9 cellular contexts compared by ENCODE assay signal in the genomic region with DNA sequence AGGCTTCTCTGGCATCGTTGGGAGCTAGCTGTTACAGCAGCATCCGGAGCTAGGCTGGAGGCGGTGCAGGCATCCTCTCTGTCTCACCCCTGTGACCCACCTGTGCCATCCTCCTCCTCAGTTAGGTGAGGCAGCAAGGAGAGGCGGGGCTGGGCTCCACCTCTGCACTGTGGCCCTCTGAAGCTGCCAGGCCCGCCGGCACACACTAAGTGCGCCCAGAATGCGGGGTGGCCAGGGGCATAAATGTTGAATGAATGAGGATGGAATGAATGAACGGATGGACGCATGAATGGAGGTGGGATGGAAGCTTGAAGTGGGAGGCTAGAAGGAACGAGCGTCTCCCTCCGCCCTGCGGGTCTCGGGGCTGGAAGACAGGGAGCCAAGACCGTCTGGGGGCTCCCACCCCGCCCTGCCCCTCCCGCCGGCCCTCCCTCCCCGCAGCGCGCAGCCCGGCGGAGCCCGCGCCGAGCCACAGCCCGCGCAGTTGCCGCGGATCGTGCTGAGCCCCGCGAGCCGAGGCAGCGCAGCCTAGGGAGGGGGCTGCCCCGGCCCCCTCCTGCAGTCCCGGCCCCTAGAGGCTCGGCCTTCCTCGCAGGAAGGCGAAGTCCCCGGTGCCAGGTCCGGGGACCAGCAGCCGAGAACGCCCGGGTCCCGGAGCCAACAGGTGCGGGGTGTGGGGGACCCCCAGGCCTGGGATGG. TPM values are rescaled to one million over a fixed set of nuclear protein-coding genes. Genes with fewer than 3 reads are reported as not detected.
DNase-seq lines count a peak whose midpoint lies in the region; ATAC-seq and TF ChIP-seq lines count a peak whose summit lies in the region.
"Had no signal": no experiment of that assay in that cellular context is flagged by ENCODE, and none has a peak within 500 bp of the region (broad histone marks: within the 10 kb centered on the region; RNA-seq: fewer than 3 reads in every experiment).

A gene (plus strand): TSS at position 472 of the 699 bp plus-strand sequence. CDS start 1,504 bp downstream, outside the sequence.

- CTCF ChIA-PET in CD4-positive, alpha-beta T cell (lab: Charles Lee): interaction anchor here (0.6 to 1.2 kb wide), 4 partner anchors 14 to 524 kb away, joined by 3 to 5 read pairs (median 4); no protein-coding TSS in a partner anchor

- no peaks in the 10 kb centered on the region for H3K9me3 Mint-ChIP-seq in CD4-positive, alpha-beta T cell
- H3K9me3 Mint-ChIP-seq in osteocyte (ENCODE audit: unreplicated experiment): no peaks in the 10 kb centered on the region

- TF ChIP-seq POLR2A in Peyer's patch (IDR thresholded peaks at IDR 0.05) (no peak), body of pancreas (IDR thresholded peaks at IDR 0.05) (no peak)

- peaks cover 25% of the 10 kb centered on the region for H3K27me3 ChIP-seq in CD4-positive, alpha-beta T cell (ENCODE audit: control insufficient read depth, insufficient read depth, low read length)
- H3K27me3 ChIP-seq in Peyer's patch: no peaks in the 10 kb centered on the region
- peaks cover 0 to 5% of the 10 kb centered on the region in 2 donors for H3K27me3 ChIP-seq in body of pancreas

- TF ChIP-seq CTCF in CD4-positive, alpha-beta T cell (IDR thresholded peaks at IDR 0.05): no peak
- TF ChIP-seq CTCF in Peyer's patch (IDR thresholded peaks at IDR 0.05) (no peak), fibroblast of mammary gland (conservative IDR thresholded peaks at IDR 0.05; ENCODE audit: control insufficient read depth, insufficient read depth, low read depth, low read length) (no peak), osteocyte (IDR thresholded peaks at IDR 0.05) (no peak), body of pancreas (IDR thresholded peaks at IDR 0.05) (no peak)

- H3K36me3 Mint-ChIP-seq in CD4-positive, alpha-beta T cell (ENCODE audit: low read depth): no peaks in the 10 kb centered on the region
- H3K36me3 Mint-ChIP-seq in osteocyte (ENCODE audit: unreplicated experiment): no peaks in the 10 kb centered on the region

- H3K4me3 ChIP-seq in Peyer's patch (peak within 1 kb of the TSS; percentile 7 to 51 (median 46)), fibroblast of mammary gland (ENCODE audit: control insufficient read depth, low read depth, low read length) (peak within 1 kb of the TSS; percentile 39), body of pancreas (peak within 1 kb of the TSS in 1 of 2 donors; percentile 20)

- no peak for DNase-seq in CD4-positive, alpha-beta T cell
- peak in 1 of 3 donors; percentile 39 for DNase-seq in Peyer's patch
- DNase-seq in fibroblast of mammary gland (ENCODE audit: low read depth): no peak
- no peak for DNase-seq in osteocyte (ENCODE audit: extremely low spot score, unreplicated experiment)
- DNase-seq in germinal center (ENCODE audit: low spot score): no peak
- no peak for DNase-seq in glomerular visceral epithelial cell (ENCODE audit: extremely low spot score)
- DNase-seq in body of pancreas: no peak

- peaks cover 10% of the 10 kb centered on the region for H3K4me1 Mint-ChIP-seq in CD4-positive, alpha-beta T cell (ENCODE audit: low read depth)
- peaks cover 16% of the 10 kb centered on the region for H3K4me1 Mint-ChIP-seq in osteocyte (ENCODE audit: unreplicated experiment)

- no peak within 1 kb of the TSS for H3K27ac Mint-ChIP-seq in CD4-positive, alpha-beta T cell
- no peak within 1 kb of the TSS for H3K27ac Mint-ChIP-seq in osteocyte (ENCODE audit: unreplicated experiment)

- peak within 1 kb of the TSS; percentile 20 for H3K4me3 Mint-ChIP-seq in CD4-positive, alpha-beta T cell
- peak within 1 kb of the TSS; percentile 73 for H3K4me3 Mint-ChIP-seq in osteocyte (ENCODE audit: unreplicated experiment)

- no peak for ATAC-seq in CD4-positive, alpha-beta T cell (ENCODE audit: poor library complexity)
- ATAC-seq in GM21367 (IDR thresholded peaks at IDR 0.05; ENCODE audit: unreplicated experiment) (no peak), body of pancreas (no peak)

- intact Hi-C loops in CD4-positive, alpha-beta T cell (cut with DNase I, micrococcal nuclease): no loop called here
- intact Hi-C loops in body of pancreas (cut with DNase I): no loop called here

- no peaks in the 10 kb centered on the region for H3K36me3 ChIP-seq in Peyer's patch
- no peaks in the 10 kb centered on the region for H3K36me3 ChIP-seq in body of pancreas (replicated peaks in 1 of 2; ENCODE audit: insufficient read depth in 1 of 2, low read depth in 2 of 2)
- H3K36me3 ChIP-seq: adrenal gland had no signal

- peaks cover 50% of the 10 kb centered on the region for H3K27me3 Mint-ChIP-seq in CD4-positive, alpha-beta T cell
- peaks cover 15% of the 10 kb centered on the region for H3K27me3 Mint-ChIP-seq in osteocyte (ENCODE audit: unreplicated experiment)

- H3K27ac ChIP-seq in CD4-positive, alpha-beta T cell (ENCODE audit: low read depth, low read length): no peak within 1 kb of the TSS
- H3K27ac ChIP-seq in Peyer's patch (no peak within 1 kb of the TSS), body of pancreas (no peak within 1 kb of the TSS)
- H3K27ac ChIP-seq: adrenal gland had no signal

- peaks cover 0 to 11% (median 9%) of the 10 kb centered on the region in 4 donors for H3K4me1 ChIP-seq in Peyer's patch
- H3K4me1 ChIP-seq in body of pancreas: peaks cover 9% of the 10 kb centered on the region

- POLR2A ChIA-PET in CD4-positive, alpha-beta T cell (lab: Charles Lee): no interaction called here

- WGBS in body of pancreas, 2 donors: 25 to 35% methylated on average over 26 to 27 of the region's 48 CpGs

- H3K9me3 ChIP-seq in CD4-positive, alpha-beta T cell (ENCODE audit: control insufficient read depth, low read length): no peaks in the 10 kb centered on the region
- H3K9me3 ChIP-seq in Peyer's patch: no peaks in the 10 kb centered on the region
- no peaks in the 10 kb centered on the region for H3K9me3 ChIP-seq in body of pancreas
- H3K9me3 ChIP-seq: adrenal gland had no signal

RNA-seq across cellular contexts. Expression of the gene that starts here (rescaled TPM):
- not detected for total RNA-seq in CD4-positive, alpha-beta T cell
- total RNA-seq in Peyer's patch: not detected
- total RNA-seq in osteocyte: 0.50 and 0.73 TPM in 2 replicates
- total RNA-seq in body of pancreas: not detected
